Comparison of ENCODE assay signal across 9 cellular contexts in the genomic region with DNA sequence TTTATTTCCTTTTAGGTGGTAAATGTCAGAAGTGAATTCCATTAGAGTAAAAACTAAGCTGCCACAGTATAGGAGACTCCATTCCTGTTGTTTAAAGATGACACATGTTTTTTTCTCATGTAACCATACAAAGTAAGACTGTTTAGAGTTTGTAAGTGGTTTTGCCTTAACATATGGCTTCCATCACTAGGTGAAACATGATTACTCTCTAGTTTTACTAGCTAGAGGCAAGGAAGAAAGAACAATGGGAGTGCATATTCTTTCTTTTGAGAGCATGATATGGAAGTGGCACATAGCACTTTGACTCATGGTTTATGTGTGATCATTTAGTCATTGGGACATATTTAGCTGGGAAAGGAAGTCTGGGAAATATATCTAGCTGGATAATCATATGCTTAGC. TPM values are rescaled to one million over a fixed set of nuclear protein-coding genes. Genes with fewer than 3 reads are reported as not detected.
A peak's percentile ranks its signal among the peaks of the same experiment; 100 is the strongest.
DNase-seq lines count a peak whose midpoint lies in the region; TF ChIP-seq lines count a peak whose summit lies in the region.
"Had no signal": no experiment of that assay in that cellular context is flagged by ENCODE, and none has a peak within 500 bp of the region (broad histone marks: within the 10 kb centered on the region; RNA-seq: fewer than 3 reads in every experiment).

No MANE protein-coding gene starts in this region.

- H3K27ac ChIP-seq in brain microvascular endothelial cell (peak overlapping the region; percentile 61), muscle layer of duodenum (ENCODE audit: low read length) (peak overlapping the region; percentile 35), testis (no peak overlapping the region)

- H3K9me3 ChIP-seq in muscle layer of duodenum (ENCODE audit: control insufficient read depth in 1 of 2, low read length in 2 of 2) (no peaks in the 10 kb centered on the region), testis (no peaks in the 10 kb centered on the region)

- DNase-seq in AG09309 (ENCODE audit: low read depth) (peak; percentile 17), HT1080 (ENCODE audit: low read depth) (peak; percentile 76), brain microvascular endothelial cell (no peak), testis (no peak), anterior cingulate cortex (lab: John Stamatoyannopoulos, UW) (no peak), COLO668 (lab: John Stamatoyannopoulos, UW; ENCODE audit: unreplicated experiment) (no peak)
- no peak for DNase-seq in activated CD8-positive, alpha-beta memory T cell treated with anti-CD3 and anti-CD28 coated beads for 24 hours
- DNase-seq: activated effector memory CD4-positive, alpha-beta T cell treated with Interleukin-2 at 50 U/mL for 16 hours had no signal

- in situ Hi-C loops in brain microvascular endothelial cell (cut with HindIII; ENCODE audit: low pct_ligation_motif_present, low sequenced_read_pairs) = no loop called here

- TF ChIP-seq POLR2A in testis (IDR thresholded peaks at IDR 0.05) = no peak

- intact Hi-C loops in testis (cut with DNase I; ENCODE audit: low total_unique reads) = loop anchor here (5.0 kb wide), 1 partner anchor 111 kb away; no protein-coding TSS in a partner anchor

- H3K36me3 ChIP-seq in brain microvascular endothelial cell (replicated peaks) = no peaks in the 10 kb centered on the region
- H3K36me3 ChIP-seq in muscle layer of duodenum (ENCODE audit: control insufficient read depth in 1 of 2, insufficient read depth in 2 of 2, low read length in 2 of 2) = no peaks in the 10 kb centered on the region
- H3K36me3 ChIP-seq in testis (ENCODE audit: low read depth, missing control alignments) = no peaks in the 10 kb centered on the region

- peaks cover 0 to 20% of the 10 kb centered on the region in 2 donors for H3K4me1 ChIP-seq in muscle layer of duodenum (ENCODE audit: control insufficient read depth in 1 of 2, insufficient read depth in 2 of 2, low read length in 2 of 2)
- no peaks in the 10 kb centered on the region for H3K4me1 ChIP-seq in testis

- H3K4me3 ChIP-seq in AG09309 (ENCODE audit: control insufficient read depth, low read depth, low read length) (no peak overlapping the region), brain microvascular endothelial cell (ENCODE audit: low read depth, low read length) (no peak overlapping the region), muscle layer of duodenum (ENCODE audit: low read depth in 1 of 2, low read length in 2 of 2) (no peak overlapping the region), testis (no peak overlapping the region)

- no peaks in the 10 kb centered on the region for H3K27me3 ChIP-seq in brain microvascular endothelial cell (replicated peaks)
- H3K27me3 ChIP-seq in muscle layer of duodenum (ENCODE audit: low read depth, low read length) = no peaks in the 10 kb centered on the region
- no peaks in the 10 kb centered on the region for H3K27me3 ChIP-seq in testis

- TF ChIP-seq CTCF in AG09309 (IDR thresholded peaks at IDR 0.05; ENCODE audit: control insufficient read depth, insufficient read depth, low read depth, low read length, missing control alignments) (no peak), brain microvascular endothelial cell (IDR thresholded peaks at IDR 0.05; ENCODE audit: low read depth, low read length, missing control alignments) (no peak), testis (IDR thresholded peaks at IDR 0.05) (no peak)

RNA-seq across cellular contexts. Expression of gene ATF7IP, which starts 7.7 kb away (rescaled TPM):
- total RNA-seq in HT1080 (2014; rRNA removed; shearing (Covaris generic)) = 9.7 and 13.3 TPM in 2 replicates
- 7.0 and 9.2 TPM in 2 replicates for polyA plus RNA-seq in HT1080 (2015; cell fraction: cytosol; rRNA removed)
- polyA plus RNA-seq in HT1080 (2015; cell fraction: nucleus; rRNA removed) = 19.5 and 23.0 TPM in 2 replicates
- total RNA-seq in testis = 10 to 100 TPM; 77.1 to 84.6 TPM
- polyA plus RNA-seq in testis (ENCODE audit: insufficient read depth, low read depth, low replicate concordance) = 71.0 TPM

Comparison
In these comparisons a context has a peak if more than half of its experiments do, and no peak if none do; other contexts are left out.
1. DNase-seq: peak in AG09309 (single experiment) and HT1080 (single experiment); none in brain microvascular endothelial cell (single experiment), testis (single experiment), anterior cingulate cortex (0 of 58), activated CD8-positive, alpha-beta memory T cell treated with anti-CD3 and anti-CD28 coated beads for 24 hours (single experiment) and COLO668 (single experiment).
2. H3K27ac ChIP-seq: peak in brain microvascular endothelial cell (single experiment) and muscle layer of duodenum (single experiment); none in testis (0 of 2).